ENCODE assay signal across 8 cellular contexts in genomic region chr2:224778474-224778877, GRCh38.
DNase-seq lines count a peak whose midpoint lies in the region; ATAC-seq and TF ChIP-seq lines count a peak whose summit lies in the region.

No MANE protein-coding gene starts in this region.

- TF ChIP-seq POLR2A in suprapubic skin (IDR thresholded peaks at IDR 0.05): no peak

- H3K4me2 ChIP-seq in neural cell (ENCODE audit: low read length): no peak overlapping the region

- no peaks in the 10 kb centered on the region for H3K9me3 Mint-ChIP-seq in HFFc6
- H3K9me3 Mint-ChIP-seq in activated CD8-positive, alpha-beta T cell treated with anti-CD3 and anti-CD28 coated beads, Interleukin-2, amount 10 ng/mL, durations not matched to agents 7 days and 5 days (ENCODE audit: insufficient read depth): no peaks in the 10 kb centered on the region
- H3K9me3 Mint-ChIP-seq in endothelial cell (ENCODE audit: unreplicated experiment): no peaks in the 10 kb centered on the region

- peaks cover 3% of the 10 kb centered on the region; the same call in 1 of the 2 replicates for H3K27me3 Mint-ChIP-seq in HFFc6 (ENCODE audit: insufficient read depth)
- H3K27me3 Mint-ChIP-seq in activated CD8-positive, alpha-beta T cell treated with anti-CD3 and anti-CD28 coated beads, Interleukin-2, amount 10 ng/mL, durations not matched to agents 7 days and 5 days (ENCODE audit: low read depth): no peaks in the 10 kb centered on the region
- peaks cover 3% of the 10 kb centered on the region for H3K27me3 Mint-ChIP-seq in endothelial cell (ENCODE audit: unreplicated experiment)

- H3K36me3 ChIP-seq in neural cell (ENCODE audit: insufficient read depth, low read length): no peaks in the 10 kb centered on the region
- no peaks in the 10 kb centered on the region for H3K36me3 ChIP-seq in suprapubic skin

- H3K4me3 Mint-ChIP-seq in HFFc6 (no peak overlapping the region), endothelial cell (ENCODE audit: unreplicated experiment) (no peak overlapping the region)
- H3K4me3 Mint-ChIP-seq in activated CD8-positive, alpha-beta T cell treated with anti-CD3 and anti-CD28 coated beads, Interleukin-2, amount 10 ng/mL, durations not matched to agents 7 days and 5 days: no peak overlapping the region

- no peak overlapping the region for H3K4me3 ChIP-seq in neural cell (ENCODE audit: low read length)
- no peak overlapping the region for H3K4me3 ChIP-seq in suprapubic skin

- no peaks in the 10 kb centered on the region for H4K20me1 ChIP-seq in neural cell (ENCODE audit: insufficient read depth)

- no peak overlapping the region for H3K27ac Mint-ChIP-seq in HFFc6
- H3K27ac Mint-ChIP-seq in activated CD8-positive, alpha-beta T cell treated with anti-CD3 and anti-CD28 coated beads, Interleukin-2, amount 10 ng/mL, durations not matched to agents 7 days and 5 days: no peak overlapping the region
- no peak overlapping the region for H3K27ac Mint-ChIP-seq in endothelial cell (ENCODE audit: unreplicated experiment)

- no peaks in the 10 kb centered on the region for H3K4me1 ChIP-seq in suprapubic skin

- H3K27ac ChIP-seq in neural cell (ENCODE audit: low read length): no peak overlapping the region
- no peak overlapping the region for H3K27ac ChIP-seq in suprapubic skin

- 33% methylated on average over 3 of the region's 3 CpGs for WGBS in suprapubic skin

- H3K27me3 ChIP-seq in neural cell (ENCODE audit: insufficient read depth, low read depth, low read length) (no peaks in the 10 kb centered on the region), suprapubic skin (no peaks in the 10 kb centered on the region)

- H3K4me1 Mint-ChIP-seq in HFFc6 (ENCODE audit: low read depth) (peaks cover 12% of the 10 kb centered on the region), endothelial cell (ENCODE audit: unreplicated experiment) (no peaks in the 10 kb centered on the region)
- H3K4me1 Mint-ChIP-seq in activated CD8-positive, alpha-beta T cell treated with anti-CD3 and anti-CD28 coated beads, Interleukin-2, amount 10 ng/mL, durations not matched to agents 7 days and 5 days (ENCODE audit: low read depth): no peaks in the 10 kb centered on the region

- TF ChIP-seq CTCF in HFFc6 (IDR thresholded peaks at IDR 0.05) (peak; percentile 92), endothelial cell (IDR thresholded peaks at IDR 0.05; ENCODE audit: unreplicated experiment) (peak; percentile 87), neural cell (IDR thresholded peaks at IDR 0.05; ENCODE audit: poor library complexity, severe bottlenecking) (peak; percentile 84), suprapubic skin (IDR thresholded peaks at IDR 0.05) (peak; percentile 51 to 71)

- no peaks in the 10 kb centered on the region for H3F3A ChIP-seq in neural cell (ENCODE audit: insufficient read depth, low read length, poor library complexity, severe bottlenecking)

- H3K9ac ChIP-seq in neural cell (ENCODE audit: low read length): no peak overlapping the region

- ATAC-seq in activated CD8-positive, alpha-beta T cell treated with anti-CD3 and anti-CD28 coated beads, Interleukin-2, amount 10 ng/mL, durations not matched to agents 7 days and 5 days: peak; percentile 67

- no peaks in the 10 kb centered on the region for H3K9me3 ChIP-seq in neural cell (ENCODE audit: low read length)
- H3K9me3 ChIP-seq in suprapubic skin: no peaks in the 10 kb centered on the region

- peak; percentile 83 for TF ChIP-seq RAD21 in neural cell (conservative IDR thresholded peaks at IDR 0.05)

- POLR2A ChIA-PET in activated CD8-positive, alpha-beta T cell treated with anti-CD3 and anti-CD28 coated beads, Interleukin-2, amount 10 ng/mL, durations not matched to agents 7 days and 5 days (lab: Charles Lee): no interaction called here

- DNase-seq in NCI-H1436 (lab: John Stamatoyannopoulos, UW) (peak; percentile 28), NCI-H1436 treated with DMSO at 0.1 percent for 48 hours (lab: John Stamatoyannopoulos, UW) (no peak), HFFc6 (peak; percentile 50), NCI-H748 (lab: John Stamatoyannopoulos, UW; ENCODE audit: unreplicated experiment) (peak; percentile 36), endothelial cell (ENCODE audit: low spot score) (peak; percentile 62), suprapubic skin (ENCODE audit: low spot score in 2 of 2) (no peak)
- peak; percentile 74 for DNase-seq in activated CD8-positive, alpha-beta T cell treated with anti-CD3 and anti-CD28 coated beads, Interleukin-2, amount 10 ng/mL, durations not matched to agents 7 days and 5 days

- no peak for TF ChIP-seq EP300 in neural cell (conservative IDR thresholded peaks at IDR 0.05; ENCODE audit: poor library complexity, severe bottlenecking)
- TF ChIP-seq EP300 in suprapubic skin (IDR thresholded peaks at IDR 0.05): no peak

- no peaks in the 10 kb centered on the region for H3K79me2 ChIP-seq in neural cell (replicated peaks; ENCODE audit: insufficient read depth, low read length)

- H2AFZ ChIP-seq in neural cell (ENCODE audit: low read depth, low read length): no peak overlapping the region

- H3K36me3 Mint-ChIP-seq in HFFc6 (ENCODE audit: low read depth): peaks cover 17% of the 10 kb centered on the region
- peaks cover 70% of the 10 kb centered on the region for H3K36me3 Mint-ChIP-seq in activated CD8-positive, alpha-beta T cell treated with anti-CD3 and anti-CD28 coated beads, Interleukin-2, amount 10 ng/mL, durations not matched to agents 7 days and 5 days (ENCODE audit: low read depth)
- no peaks in the 10 kb centered on the region for H3K36me3 Mint-ChIP-seq in endothelial cell (ENCODE audit: low read depth, unreplicated experiment)

- CTCF ChIA-PET in activated CD8-positive, alpha-beta T cell treated with anti-CD3 and anti-CD28 coated beads, Interleukin-2, amount 10 ng/mL, durations not matched to agents 7 days and 5 days (lab: Charles Lee): interaction anchor here (0.6 to 2.3 kb wide), 15 partner anchors 8 to 808 kb away, joined by 3 to 14 read pairs (median 3); no protein-coding TSS in a partner anchor

- H3K9me2 ChIP-seq in neural cell (ENCODE audit: insufficient read depth, low read length): no peaks in the 10 kb centered on the region

TF ChIP-seq in neural cell, 6 proteins besides CTCF, POLR2A, EP300 and RAD21:
- TF ChIP-seq EZH2 (IDR thresholded peaks at IDR 0.05; ENCODE audit: borderline replicate concordance, insufficient read depth, low read length, poor library complexity, severe bottlenecking) (no peak), SMC3 (conservative IDR thresholded peaks at IDR 0.05; ENCODE audit: poor library complexity) (peak; percentile 86)

Comparison
In these comparisons a context has a peak if more than half of its experiments do, and no peak if none do; other contexts are left out.
1. DNase-seq: peak in NCI-H1436 (single experiment), HFFc6 (single experiment), NCI-H748 (single experiment), activated CD8-positive, alpha-beta T cell treated with anti-CD3 and anti-CD28 coated beads, Interleukin-2, amount 10 ng/mL, durations not matched to agents 7 days and 5 days (single experiment) and endothelial cell (single experiment); none in NCI-H1436 treated with DMSO at 0.1 percent for 48 hours (single experiment) and suprapubic skin (0 of 2).
2. Peak in every context shown above with its lines, with median percentiles within 50 percentile points of each other: CTCF ChIP-seq.